Comparison of ENCODE assay signal across 2 cellular contexts in the genomic region with DNA sequence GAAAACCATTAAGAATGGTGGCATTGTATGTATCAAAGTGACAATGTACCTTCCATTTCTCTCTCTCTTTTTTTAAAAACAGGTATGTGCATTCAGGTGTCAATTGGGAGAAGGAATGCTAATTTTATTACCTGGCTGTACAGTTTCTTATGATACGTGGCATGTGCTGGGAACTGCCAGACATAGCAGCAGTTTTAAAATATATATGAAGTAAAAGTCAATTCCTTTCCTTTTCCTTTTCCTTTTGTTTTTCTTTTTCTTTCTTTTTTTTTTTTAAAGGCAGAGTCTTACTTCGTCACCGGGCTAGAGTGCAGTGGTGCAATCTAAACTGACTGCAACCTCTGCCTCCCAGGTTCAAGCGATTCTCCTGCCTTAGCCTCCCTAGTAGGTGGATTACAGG.
TF ChIP-seq lines count a peak whose summit lies in the region.

No MANE protein-coding gene starts in this region.

TF ChIP-seq in HEK293, 187 proteins besides CTCF, POLR2A, EP300 and RAD21:
- no peak for TF ChIP-seq ZNF248 (tag by site-specific recombination; IDR thresholded peaks at IDR 0.05)
- TF ChIP-seq ZNF366 (tag by site-specific recombination; conservative IDR thresholded peaks at IDR 0.05), result peak; percentile 38; the same call in 1 of the 2 replicates
- TF ChIP-seq ZNF394 (tag by site-specific recombination; IDR thresholded peaks at IDR 0.05; ENCODE audit: borderline replicate concordance), result no peak
- TF ChIP-seq ZNF274 (IDR thresholded peaks at IDR 0.05; ENCODE audit: low read length), result no peak
- no peak for TF ChIP-seq ZNF274 (tag by site-specific recombination; IDR thresholded peaks at IDR 0.05; ENCODE audit: borderline replicate concordance)
- TF ChIP-seq SP2 (tag by site-specific recombination; IDR thresholded peaks at IDR 0.05), result no peak
- no peak for TF ChIP-seq HOXC10 (CRISPR knock-in tag; IDR thresholded peaks at IDR 0.05)
- no peak for TF ChIP-seq ZNF629 (tag by site-specific recombination; IDR thresholded peaks at IDR 0.05)
- TF ChIP-seq PRDM1 (tag by site-specific recombination; IDR thresholded peaks at IDR 0.05), result peak; percentile 96
- TF ChIP-seq ZNF350 (tag by site-specific recombination; IDR thresholded peaks at IDR 0.05), result no peak
- no peak for TF ChIP-seq ZBTB7A (tag by site-specific recombination; IDR thresholded peaks at IDR 0.05; ENCODE audit: low read depth)

TF ChIP-seq in GM12878, 131 proteins besides CTCF, POLR2A, EP300 and RAD21:
- no peak for TF ChIP-seq MEF2A (IDR thresholded peaks at IDR 0.05; ENCODE audit: insufficient read depth, low read depth, low read length)
- TF ChIP-seq CREB1 (IDR thresholded peaks at IDR 0.05; ENCODE audit: low read depth), result no peak
- no peak for TF ChIP-seq BACH1 (IDR thresholded peaks at IDR 0.05; ENCODE audit: borderline replicate concordance)
- TF ChIP-seq, protein P1, sequence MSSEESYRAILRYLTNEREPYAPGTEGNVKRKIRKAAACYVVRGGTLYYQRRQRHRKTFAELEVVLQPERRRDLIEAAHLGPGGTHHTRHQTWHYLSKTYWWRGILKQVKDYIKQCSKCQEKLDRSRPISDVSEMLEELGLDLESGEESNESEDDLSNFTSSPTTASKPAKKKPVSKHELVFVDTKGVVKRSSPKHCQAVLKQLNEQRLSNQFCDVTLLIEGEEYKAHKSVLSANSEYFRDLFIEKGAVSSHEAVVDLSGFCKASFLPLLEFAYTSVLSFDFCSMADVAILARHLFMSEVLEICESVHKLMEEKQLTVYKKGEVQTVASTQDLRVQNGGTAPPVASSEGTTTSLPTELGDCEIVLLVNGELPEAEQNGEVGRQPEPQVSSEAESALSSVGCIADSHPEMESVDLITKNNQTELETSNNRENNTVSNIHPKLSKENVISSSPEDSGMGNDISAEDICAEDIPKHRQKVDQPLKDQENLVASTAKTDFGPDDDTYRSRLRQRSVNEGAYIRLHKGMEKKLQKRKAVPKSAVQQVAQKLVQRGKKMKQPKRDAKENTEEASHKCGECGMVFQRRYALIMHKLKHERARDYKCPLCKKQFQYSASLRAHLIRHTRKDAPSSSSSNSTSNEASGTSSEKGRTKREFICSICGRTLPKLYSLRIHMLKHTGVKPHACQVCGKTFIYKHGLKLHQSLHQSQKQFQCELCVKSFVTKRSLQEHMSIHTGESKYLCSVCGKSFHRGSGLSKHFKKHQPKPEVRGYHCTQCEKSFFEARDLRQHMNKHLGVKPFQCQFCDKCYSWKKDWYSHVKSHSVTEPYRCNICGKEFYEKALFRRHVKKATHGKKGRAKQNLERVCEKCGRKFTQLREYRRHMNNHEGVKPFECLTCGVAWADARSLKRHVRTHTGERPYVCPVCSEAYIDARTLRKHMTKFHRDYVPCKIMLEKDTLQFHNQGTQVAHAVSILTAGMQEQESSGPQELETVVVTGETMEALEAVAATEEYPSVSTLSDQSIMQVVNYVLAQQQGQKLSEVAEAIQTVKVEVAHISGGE (CRISPR knock-in tag; IDR thresholded peaks at IDR 0.05), result no peak
- TF ChIP-seq EZH2 (IDR thresholded peaks at IDR 0.05; ENCODE audit: borderline replicate concordance, control insufficient read depth, low read depth, low read length), result no peak
- TF ChIP-seq, protein P2, sequence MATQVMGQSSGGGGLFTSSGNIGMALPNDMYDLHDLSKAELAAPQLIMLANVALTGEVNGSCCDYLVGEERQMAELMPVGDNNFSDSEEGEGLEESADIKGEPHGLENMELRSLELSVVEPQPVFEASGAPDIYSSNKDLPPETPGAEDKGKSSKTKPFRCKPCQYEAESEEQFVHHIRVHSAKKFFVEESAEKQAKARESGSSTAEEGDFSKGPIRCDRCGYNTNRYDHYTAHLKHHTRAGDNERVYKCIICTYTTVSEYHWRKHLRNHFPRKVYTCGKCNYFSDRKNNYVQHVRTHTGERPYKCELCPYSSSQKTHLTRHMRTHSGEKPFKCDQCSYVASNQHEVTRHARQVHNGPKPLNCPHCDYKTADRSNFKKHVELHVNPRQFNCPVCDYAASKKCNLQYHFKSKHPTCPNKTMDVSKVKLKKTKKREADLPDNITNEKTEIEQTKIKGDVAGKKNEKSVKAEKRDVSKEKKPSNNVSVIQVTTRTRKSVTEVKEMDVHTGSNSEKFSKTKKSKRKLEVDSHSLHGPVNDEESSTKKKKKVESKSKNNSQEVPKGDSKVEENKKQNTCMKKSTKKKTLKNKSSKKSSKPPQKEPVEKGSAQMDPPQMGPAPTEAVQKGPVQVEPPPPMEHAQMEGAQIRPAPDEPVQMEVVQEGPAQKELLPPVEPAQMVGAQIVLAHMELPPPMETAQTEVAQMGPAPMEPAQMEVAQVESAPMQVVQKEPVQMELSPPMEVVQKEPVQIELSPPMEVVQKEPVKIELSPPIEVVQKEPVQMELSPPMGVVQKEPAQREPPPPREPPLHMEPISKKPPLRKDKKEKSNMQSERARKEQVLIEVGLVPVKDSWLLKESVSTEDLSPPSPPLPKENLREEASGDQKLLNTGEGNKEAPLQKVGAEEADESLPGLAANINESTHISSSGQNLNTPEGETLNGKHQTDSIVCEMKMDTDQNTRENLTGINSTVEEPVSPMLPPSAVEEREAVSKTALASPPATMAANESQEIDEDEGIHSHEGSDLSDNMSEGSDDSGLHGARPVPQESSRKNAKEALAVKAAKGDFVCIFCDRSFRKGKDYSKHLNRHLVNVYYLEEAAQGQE (IDR thresholded peaks at IDR 0.05; ENCODE audit: low read depth, low read length), result no peak
- no peak for TF ChIP-seq EGR1 (IDR thresholded peaks at IDR 0.05; ENCODE audit: borderline replicate concordance in 1 of 2, low read depth in 2 of 2, low read length in 2 of 2)
- TF ChIP-seq BMI1 (IDR thresholded peaks at IDR 0.05; ENCODE audit: borderline replicate concordance), result no peak
- TF ChIP-seq, protein P3, sequence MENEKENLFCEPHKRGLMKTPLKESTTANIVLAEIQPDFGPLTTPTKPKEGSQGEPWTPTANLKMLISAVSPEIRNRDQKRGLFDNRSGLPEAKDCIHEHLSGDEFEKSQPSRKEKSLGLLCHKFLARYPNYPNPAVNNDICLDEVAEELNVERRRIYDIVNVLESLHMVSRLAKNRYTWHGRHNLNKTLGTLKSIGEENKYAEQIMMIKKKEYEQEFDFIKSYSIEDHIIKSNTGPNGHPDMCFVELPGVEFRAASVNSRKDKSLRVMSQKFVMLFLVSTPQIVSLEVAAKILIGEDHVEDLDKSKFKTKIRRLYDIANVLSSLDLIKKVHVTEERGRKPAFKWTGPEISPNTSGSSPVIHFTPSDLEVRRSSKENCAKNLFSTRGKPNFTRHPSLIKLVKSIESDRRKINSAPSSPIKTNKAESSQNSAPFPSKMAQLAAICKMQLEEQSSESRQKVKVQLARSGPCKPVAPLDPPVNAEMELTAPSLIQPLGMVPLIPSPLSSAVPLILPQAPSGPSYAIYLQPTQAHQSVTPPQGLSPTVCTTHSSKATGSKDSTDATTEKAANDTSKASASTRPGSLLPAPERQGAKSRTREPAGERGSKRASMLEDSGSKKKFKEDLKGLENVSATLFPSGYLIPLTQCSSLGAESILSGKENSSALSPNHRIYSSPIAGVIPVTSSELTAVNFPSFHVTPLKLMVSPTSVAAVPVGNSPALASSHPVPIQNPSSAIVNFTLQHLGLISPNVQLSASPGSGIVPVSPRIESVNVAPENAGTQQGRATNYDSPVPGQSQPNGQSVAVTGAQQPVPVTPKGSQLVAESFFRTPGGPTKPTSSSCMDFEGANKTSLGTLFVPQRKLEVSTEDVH (IDR thresholded peaks at IDR 0.05; ENCODE audit: low read depth, partially characterized antibody), result no peak
- no peak for TF ChIP-seq ATF7 (IDR thresholded peaks at IDR 0.05; ENCODE audit: low read depth)
- no peak for TF ChIP-seq SUZ12 (IDR thresholded peaks at IDR 0.05; ENCODE audit: unreplicated experiment)
